Comparison of ENCODE assay signal across 8 cellular contexts in genomic region chr17:28727727-28728363, GRCh38. TPM values are rescaled to one million over a fixed set of nuclear protein-coding genes. Genes with fewer than 3 reads are reported as not detected.
DNase-seq lines count a peak whose midpoint lies in the region; ATAC-seq and TF ChIP-seq lines count a peak whose summit lies in the region.

No MANE protein-coding gene starts in this region.

- peaks cover 0 to 18% (median 0%) of the 10 kb centered on the region in 3 donors for H3K36me3 ChIP-seq in Peyer's patch

- ATAC-seq in GM19455 (IDR thresholded peaks at IDR 0.05; ENCODE audit: unreplicated experiment) (peak; percentile 27), left cardiac atrium (peak; percentile 4), sciatic nerve (peak; percentile 4)

- no peaks in the 10 kb centered on the region for H3K27me3 ChIP-seq in Peyer's patch

- DNase-seq in DMS114 treated with DMSO at 0.1 percent for 48 hours (lab: John Stamatoyannopoulos, UW; ENCODE audit: unreplicated experiment) (peak; percentile 41), HT1080 (ENCODE audit: low read depth) (peak; percentile 74), Peyer's patch (peak; percentile 82 to 93 (median 87)), left cardiac atrium (peak; percentile 57), sciatic nerve (ENCODE audit: low spot score) (no peak), occipital lobe (lab: John Stamatoyannopoulos, UW) (no peak)
- DNase-seq in activated effector memory CD4-positive, alpha-beta T cell treated with anti-CD3 and anti-CD28 coated beads, Interleukin-2, amount 50 U/mL, for 16 hours = peak; percentile 96

- intact Hi-C loops in left cardiac atrium (cut with DNase I) = loop anchor here in 1 of 2 donors (2.0 to 5.0 kb wide), 2 partner anchors 21 to 219 kb away; no protein-coding TSS in a partner anchor
- intact Hi-C loops in sciatic nerve (cut with DNase I) = no loop called here

- peaks cover 0 to 28% (median 8%) of the 10 kb centered on the region in 4 donors for H3K4me1 ChIP-seq in Peyer's patch

- H3K9me3 ChIP-seq in Peyer's patch = no peaks in the 10 kb centered on the region

- peak; percentile 12 to 41 (median 35) for TF ChIP-seq CTCF in Peyer's patch (IDR thresholded peaks at IDR 0.05)

- TF ChIP-seq POLR2A in Peyer's patch (IDR thresholded peaks at IDR 0.05) = no peak

- peak overlapping the region; percentile 71 to 87 (median 76) for H3K4me3 ChIP-seq in Peyer's patch

- H3K27ac ChIP-seq in Peyer's patch = peak overlapping the region; percentile 95 to 100 (median 98)

RNA-seq across cellular contexts. Expression of gene NEK8, which starts 0.7 kb away (rescaled TPM):
- total RNA-seq in HT1080 (2014; rRNA removed; shearing (Covaris generic)) = 3.2 and 4.5 TPM in 2 replicates
- polyA plus RNA-seq in HT1080 (2015; cell fraction: cytosol; rRNA removed) = 2.0 and 2.3 TPM in 2 replicates
- 7.7 and 8.1 TPM in 2 replicates for polyA plus RNA-seq in HT1080 (2015; cell fraction: nucleus; rRNA removed)
- total RNA-seq in Peyer's patch (10 to 100 TPM in 2 of 4 donors, 1 to 10 TPM in 2; 7.4 to 89.1 (median 14.0) TPM), left cardiac atrium (1 to 10 TPM in 1 of 2 donors, under 1 TPM in 1; 0.85 to 1.3 TPM), sciatic nerve (3.4 TPM), occipital lobe (0.62 TPM)

RNA-seq across cellular contexts. Expression of gene TLCD1, which starts 1.8 kb away (rescaled TPM):
- total RNA-seq in HT1080 (2014; rRNA removed; shearing (Covaris generic)) = 28.8 and 29.9 TPM in 2 replicates
- polyA plus RNA-seq in HT1080 (2015; cell fraction: cytosol; rRNA removed) = 26.7 and 33.6 TPM in 2 replicates
- 8.7 and 10.0 TPM in 2 replicates for polyA plus RNA-seq in HT1080 (2015; cell fraction: nucleus; rRNA removed)
- 1 to 10 TPM; 3.3 to 9.1 (median 5.8) TPM for total RNA-seq in Peyer's patch
- total RNA-seq in left cardiac atrium = 1 to 10 TPM; 3.5 to 3.7 TPM
- 3.1 TPM for total RNA-seq in sciatic nerve
- not detected for total RNA-seq in occipital lobe

RNA-seq across cellular contexts. Expression of gene RPL23A, which starts 8.1 kb away (rescaled TPM):
- total RNA-seq in HT1080 (2014; rRNA removed; shearing (Covaris generic)) = 1,148 and 1,282 TPM in 2 replicates
- polyA plus RNA-seq in HT1080 (2015; cell fraction: cytosol; rRNA removed) = 724 and 1,100 TPM in 2 replicates
- 303 and 340 TPM in 2 replicates for polyA plus RNA-seq in HT1080 (2015; cell fraction: nucleus; rRNA removed)
- total RNA-seq in Peyer's patch (100 to 1,000 TPM; 214 to 675 (median 268) TPM), left cardiac atrium (100 to 1,000 TPM; 894 to 914 TPM), sciatic nerve (1,089 TPM), occipital lobe (414 TPM)

RNA-seq across cellular contexts. Expression of gene RAB34, which starts 10.2 kb away (rescaled TPM):
- total RNA-seq in HT1080 (2014; rRNA removed; shearing (Covaris generic)) = 134 and 141 TPM in 2 replicates
- polyA plus RNA-seq in HT1080 (2015; cell fraction: cytosol; rRNA removed) = 101 and 118 TPM in 2 replicates
- polyA plus RNA-seq in HT1080 (2015; cell fraction: nucleus; rRNA removed) = 99.2 and 100 TPM in 2 replicates
- total RNA-seq in Peyer's patch (10 to 100 TPM; 14.5 to 69.3 (median 30.2) TPM), left cardiac atrium (10 to 100 TPM; 37.2 to 53.8 TPM), sciatic nerve (81.3 TPM), occipital lobe (10.6 TPM)

RNA-seq across cellular contexts. Expression of gene TRAF4, which starts 16.0 kb away (rescaled TPM):
- total RNA-seq in HT1080 (2014; rRNA removed; shearing (Covaris generic)) = 68.7 and 80.7 TPM in 2 replicates
- polyA plus RNA-seq in HT1080 (2015; cell fraction: cytosol; rRNA removed) = 38.0 and 43.7 TPM in 2 replicates
- polyA plus RNA-seq in HT1080 (2015; cell fraction: nucleus; rRNA removed) = 80.8 and 90.6 TPM in 2 replicates
- total RNA-seq in Peyer's patch = 100 to 1,000 TPM in 3 of 4 donors, 10 to 100 TPM in 1; 83.3 to 228 (median 184) TPM
- 1 to 10 TPM; 6.6 to 9.8 TPM for total RNA-seq in left cardiac atrium
- 39.2 TPM for total RNA-seq in sciatic nerve
- total RNA-seq in occipital lobe = 35.6 TPM

Comparison
In these comparisons a context has a peak if more than half of its experiments do, and no peak if none do; other contexts are left out.
1. DNase-seq: peak in DMS114 treated with DMSO at 0.1 percent for 48 hours (single experiment), HT1080 (single experiment), Peyer's patch (3 of 3), activated effector memory CD4-positive, alpha-beta T cell treated with anti-CD3 and anti-CD28 coated beads, Interleukin-2, amount 50 U/mL, for 16 hours (single experiment) and left cardiac atrium (single experiment); none in sciatic nerve (single experiment) and occipital lobe (single experiment).
2. Peak in every context shown above with its lines, with median percentiles within 50 percentile points of each other: ATAC-seq.